In the genomic region with DNA sequence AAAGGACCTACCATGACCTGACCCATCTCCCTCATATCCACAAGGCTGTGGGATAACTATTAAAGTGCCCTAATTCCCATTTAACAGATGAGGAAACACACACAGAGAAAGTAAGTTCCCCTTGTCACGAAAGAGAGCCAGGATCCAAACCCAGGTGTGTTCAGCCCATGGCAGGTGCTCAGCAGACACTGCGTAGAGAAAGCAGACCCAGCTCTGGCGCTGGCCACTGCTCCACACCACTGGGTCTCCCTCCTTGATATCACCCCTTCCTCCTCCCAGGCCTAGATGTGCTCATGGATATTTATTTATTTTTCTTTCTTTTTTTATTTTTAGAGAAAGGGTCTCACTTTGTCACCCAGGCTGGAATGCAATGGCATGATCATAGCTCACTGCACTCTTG, we compare ENCODE assay signal across 21 cellular contexts.
"Had no signal": no experiment of that assay in that cellular context is flagged by ENCODE, and none has a peak within 500 bp of the region (broad histone marks: within the 10 kb centered on the region; RNA-seq: fewer than 3 reads in every experiment).

No MANE protein-coding gene starts in this region.

- H3K27me3 ChIP-seq: dorsolateral prefrontal cortex, esophagus muscularis mucosa, foreskin keratinocyte, gastroesophageal sphincter, heart left ventricle, hepatocyte, left lung, right atrium auricular region, sigmoid colon, tibial nerve, upper lobe of left lung had no signal

- H2AFZ ChIP-seq: hepatocyte, parathyroid adenoma had no signal

- H3K36me3 Mint-ChIP-seq: natural killer cell had no signal

- H3K4me3 Mint-ChIP-seq: natural killer cell; stimulated activated memory B cell treated with anti-CD40 and anti-IgM and Interleukin-4, amounts not matched to agents 10 μg/mL and 1 μg/mL and 100 μg/mL, for 72 hours had no signal

- ATAC-seq: left lung; lower lobe of right lung; stimulated activated memory B cell treated with anti-CD40 and anti-IgM and Interleukin-4, amounts not matched to agents 10 μg/mL and 1 μg/mL and 100 μg/mL, for 72 hours; stimulated activated naive CD8-positive, alpha-beta T cell treated with anti-CD3 and anti-CD28 coated beads, Interleukin-15, Interleukin-2, amounts not matched to agents 100 U/mL and 50 U/mL, for 24 hours had no signal

- H3K27ac ChIP-seq: foreskin keratinocyte, gastroesophageal sphincter, heart left ventricle, hepatocyte, lower lobe of right lung, parathyroid adenoma, right atrium auricular region, thoracic aorta, tibial nerve had no signal

- H3K9ac ChIP-seq: parathyroid adenoma had no signal

- H3K9me3 ChIP-seq: esophagus muscularis mucosa, gastroesophageal sphincter, heart left ventricle, left lung, lower lobe of right lung, right atrium auricular region, sigmoid colon, thoracic aorta, tibial nerve, upper lobe of left lung had no signal

- H3K9me3 Mint-ChIP-seq: natural killer cell; stimulated activated memory B cell treated with anti-CD40 and anti-IgM and Interleukin-4, amounts not matched to agents 10 μg/mL and 1 μg/mL and 100 μg/mL, for 72 hours had no signal

- H3K4me2 ChIP-seq: hepatocyte had no signal

- H3K4me1 Mint-ChIP-seq: natural killer cell; stimulated activated memory B cell treated with anti-CD40 and anti-IgM and Interleukin-4, amounts not matched to agents 10 μg/mL and 1 μg/mL and 100 μg/mL, for 72 hours had no signal

- H3K4me3 ChIP-seq: dorsolateral prefrontal cortex, esophagus muscularis mucosa, gastroesophageal sphincter, heart left ventricle, hepatocyte, left lung, lower lobe of right lung, right atrium auricular region, sigmoid colon, thoracic aorta, tibial nerve, upper lobe of left lung had no signal

- H3K27me3 Mint-ChIP-seq: progenitor cell of endocrine pancreas; stimulated activated memory B cell treated with anti-CD40 and anti-IgM and Interleukin-4, amounts not matched to agents 10 μg/mL and 1 μg/mL and 100 μg/mL, for 72 hours had no signal

- DNase-seq: cerebellar nuclear complex; foreskin keratinocyte; heart left ventricle; left cardiac atrium; lower lobe of right lung; natural killer cell; sigmoid colon; stimulated activated CD4-positive, alpha-beta T cell treated with anti-CD3 and anti-CD28 coated beads, Interleukin-4, amount 100 ng/mL, for 4 hours; stimulated activated naive CD8-positive, alpha-beta T cell treated with anti-CD3 and anti-CD28 coated beads, Interleukin-15, Interleukin-2, amounts not matched to agents 100 U/mL and 50 U/mL, for 24 hours had no signal

- H3K27ac Mint-ChIP-seq: natural killer cell; progenitor cell of endocrine pancreas; stimulated activated memory B cell treated with anti-CD40 and anti-IgM and Interleukin-4, amounts not matched to agents 10 μg/mL and 1 μg/mL and 100 μg/mL, for 72 hours had no signal

- H3K4me1 ChIP-seq: esophagus muscularis mucosa, gastroesophageal sphincter, heart left ventricle, parathyroid adenoma, right atrium auricular region, sigmoid colon had no signal
